8 cellular contexts compared by ENCODE assay signal in genomic region chr14:67269338-67270060, GRCh38. TPM values are rescaled to one million over a fixed set of nuclear protein-coding genes. Genes with fewer than 3 reads are reported as not detected.
A peak's percentile ranks its signal among the peaks of the same experiment; 100 is the strongest.
DNase-seq lines count a peak whose midpoint lies in the region; ATAC-seq, FAIRE-seq and TF ChIP-seq lines count a peak whose summit lies in the region.
"Had no signal": no experiment of that assay in that cellular context is flagged by ENCODE, and none has a peak within 500 bp of the region (broad histone marks: within the 10 kb centered on the region; RNA-seq: fewer than 3 reads in every experiment).

No MANE protein-coding gene starts in this region.

- TF ChIP-seq CTCF in endothelial cell of umbilical vein (IDR thresholded peaks at IDR 0.05; ENCODE audit: extremely low read depth in 1 of 2, insufficient read depth in 1 of 2, low read depth in 1 of 2, low read length in 2 of 2) (no peak), thoracic aorta (IDR thresholded peaks at IDR 0.05) (no peak)

- CTCF ChIA-PET in endothelial cell of umbilical vein (lab: Charles Lee) = interaction anchor here (1.3 to 3.1 kb wide), 3 partner anchors 13 to 103 kb away, joined by 6 to 15 read pairs (median 11); no protein-coding TSS in a partner anchor

- no TSS peak for BruUV-seq in endothelial cell of umbilical vein (replicated peaks; lab: Mats Ljungman, UMichigan)

- no peaks in the 10 kb centered on the region for H3K36me3 ChIP-seq in endothelial cell of umbilical vein (ENCODE audit: control insufficient read depth in 2 of 2, extremely low read depth in 1 of 2, insufficient read depth in 2 of 2, low read length in 2 of 2)
- no peaks in the 10 kb centered on the region for H3K36me3 ChIP-seq in thoracic aorta

- H3K27me3 ChIP-seq in endothelial cell of umbilical vein (ENCODE audit: control insufficient read depth in 2 of 2, insufficient read depth in 2 of 2, low read length in 2 of 2) (no peaks in the 10 kb centered on the region), thoracic aorta (replicated peaks; ENCODE audit: insufficient read depth) (no peaks in the 10 kb centered on the region)

- no peak overlapping the region for H3K4me2 ChIP-seq in endothelial cell of umbilical vein (ENCODE audit: insufficient read depth, low read length)

- peak; percentile 44 for FAIRE-seq in endothelial cell of umbilical vein (lab: Jason Lieb, UNC)

- H3K27ac ChIP-seq in endothelial cell of umbilical vein (ENCODE audit: insufficient read depth, low read depth, low read length) (no peak overlapping the region), thoracic aorta (no peak overlapping the region)

- peaks cover 10% of the 10 kb centered on the region for H3K4me1 ChIP-seq in endothelial cell of umbilical vein (ENCODE audit: control insufficient read depth, extremely low read depth, insufficient read depth, low read length)
- H3K4me1 ChIP-seq in thoracic aorta (ENCODE audit: control insufficient read depth in 1 of 2, low read depth in 2 of 2) = peaks cover 22 to 51% of the 10 kb centered on the region in 2 donors

- POLR2A ChIA-PET in endothelial cell of umbilical vein (lab: Charles Lee) = no interaction called here

- dilution Hi-C loops in endothelial cell of umbilical vein (cut with MboI; ENCODE audit: extremely low pct_ligation_motif_present, low sequenced_read_pairs) = no loop called here

- H2AFZ ChIP-seq in endothelial cell of umbilical vein (ENCODE audit: low read depth, low read length) = no peak overlapping the region

- H3K4me3 ChIP-seq in endothelial cell of umbilical vein (replicated peaks in 1 of 3; ENCODE audit: insufficient read depth in 1 of 3, low read depth in 1 of 3, low read length in 3 of 3) (no peak overlapping the region), thoracic aorta (peak overlapping the region; percentile 13)

- H3K79me2 ChIP-seq in endothelial cell of umbilical vein (ENCODE audit: control insufficient read depth, insufficient read depth, low read length) = peaks cover 36% of the 10 kb centered on the region

- TF ChIP-seq POLR2A in endothelial cell of umbilical vein (IDR thresholded peaks at IDR 0.05; ENCODE audit: low read depth, low read length) = no peak

- intact Hi-C loops in endothelial cell of umbilical vein (cut with micrococcal nuclease) = no loop called here

- DNase-seq in M059J (ENCODE audit: low read depth) = peak; percentile 65
- DNase-seq in endothelial cell of umbilical vein (ENCODE audit: low read depth, low spot score) = peak; percentile 30
- DNase-seq in medulla oblongata (ENCODE audit: extremely low spot score) = peak; percentile 56
- DNase-seq in thoracic aorta (ENCODE audit: low spot score) = no peak
- no peak for DNase-seq in HPDE6-E6E7 (ENCODE audit: extremely low spot score)
- DNase-seq in mesenteric fat pad (ENCODE audit: low spot score) = no peak
- DNase-seq: NCI-H526 treated with DMSO at 0.1 percent for 48 hours had no signal

- H3K9ac ChIP-seq in endothelial cell of umbilical vein (replicated peaks; ENCODE audit: extremely low read depth, insufficient read depth, low read length) = no peak overlapping the region

- ATAC-seq in thoracic aorta (ENCODE audit: insufficient number of reproducible peaks, low FRiP score, low read depth) (no peak), HG03135 (IDR thresholded peaks at IDR 0.05; ENCODE audit: unreplicated experiment) (no peak)

- H3K9me3 ChIP-seq in endothelial cell of umbilical vein (replicated peaks; ENCODE audit: control insufficient read depth, insufficient read depth, low read length) (no peaks in the 10 kb centered on the region), thoracic aorta (no peaks in the 10 kb centered on the region)

- peaks cover 5% of the 10 kb centered on the region for H4K20me1 ChIP-seq in endothelial cell of umbilical vein (replicated peaks; ENCODE audit: control insufficient read depth, extremely low read depth, insufficient read depth, low read length)

- H3K9me1 ChIP-seq in endothelial cell of umbilical vein (replicated peaks; ENCODE audit: control insufficient read depth, extremely low read depth, insufficient read depth, low read length) = no peaks in the 10 kb centered on the region

TF ChIP-seq in endothelial cell of umbilical vein, 7 proteins besides CTCF, POLR2A, EP300 and RAD21:
- TF ChIP-seq FOS (IDR thresholded peaks at IDR 0.05; ENCODE audit: borderline replicate concordance, insufficient read depth, low read length) = no peak
- no peak for TF ChIP-seq GATA2 (IDR thresholded peaks at IDR 0.05; ENCODE audit: insufficient read depth, insufficient read length, low read depth, low read length)
- no peak for TF ChIP-seq JUN (IDR thresholded peaks at IDR 0.05; ENCODE audit: borderline replicate concordance, insufficient read depth, insufficient read length, low read depth)
- no peak for TF ChIP-seq MYC (IDR thresholded peaks at IDR 0.05; ENCODE audit: low read depth, low read length)
- TF ChIP-seq EZH2 (IDR thresholded peaks at IDR 0.05; ENCODE audit: borderline replicate concordance, low read depth, low read length, severe bottlenecking) = no peak
- no peak for TF ChIP-seq MAX (IDR thresholded peaks at IDR 0.05; ENCODE audit: insufficient read depth, insufficient read length)
- no peak for TF ChIP-seq POLR2AphosphoS5 (IDR thresholded peaks at IDR 0.05; ENCODE audit: insufficient read depth, low read depth, low read length)
TF ChIP-seq in endothelial cell of umbilical vein: peak in this region for 0.

RNA-seq across cellular contexts. Expression of gene PALS1, which starts 28.3 kb away (rescaled TPM):
- total RNA-seq in M059J (2014; rRNA removed; shearing (Covaris generic)) = 32.6 and 45.7 TPM in 2 replicates
- total RNA-seq in endothelial cell of umbilical vein (22.0 TPM in 2 replicates), thoracic aorta (10 to 100 TPM; 16.9 to 20.1 TPM), mesenteric fat pad (24.1 TPM)
- 3.7 and 5.2 TPM in 2 replicates for polyA plus RNA-seq in endothelial cell of umbilical vein
- polyA plus RNA-seq in endothelial cell of umbilical vein (2011; cell fraction: cytosol; rRNA removed) = 5.5 and 5.7 TPM in 2 replicates
- polyA plus RNA-seq in endothelial cell of umbilical vein (2011; cell fraction: nucleus; rRNA removed) = 9.1 and 12.7 TPM in 2 replicates
- 13.4 and 16.8 TPM in 2 replicates for polyA plus RNA-seq in endothelial cell of umbilical vein (2012)
- 14.7 and 14.9 TPM in 2 replicates for polyA minus RNA-seq in endothelial cell of umbilical vein
- 15.7 TPM for polyA minus RNA-seq in endothelial cell of umbilical vein (2011; cell fraction: cytosol; rRNA and poly(A)+ RNA removed)
- 25.3 and 29.9 TPM in 2 replicates for polyA minus RNA-seq in endothelial cell of umbilical vein (2011; cell fraction: nucleus; rRNA and poly(A)+ RNA removed)

Comparison
In these comparisons a context has a peak if more than half of its experiments do, and no peak if none do; other contexts are left out.
1. DNase-seq: peak in M059J (single experiment), endothelial cell of umbilical vein (single experiment) and medulla oblongata (single experiment); none in thoracic aorta (single experiment), HPDE6-E6E7 (single experiment) and mesenteric fat pad (single experiment).